14 cellular contexts compared by ENCODE assay signal in genomic region chr17:32929288-32929574, GRCh38. TPM values are rescaled to one million over a fixed set of nuclear protein-coding genes. Genes with fewer than 3 reads are reported as not detected.
DNase-seq lines count a peak whose midpoint lies in the region; ATAC-seq and TF ChIP-seq lines count a peak whose summit lies in the region.
"Had no signal": no experiment of that assay in that cellular context is flagged by ENCODE, and none has a peak within 500 bp of the region (broad histone marks: within the 10 kb centered on the region; RNA-seq: fewer than 3 reads in every experiment).

No MANE protein-coding gene starts in this region.

- H3K9ac ChIP-seq in Loucy (ENCODE audit: low read depth, low read length, poor library complexity, severe bottlenecking) = no peak overlapping the region

- H3K4me1 ChIP-seq in A673 (ENCODE audit: insufficient read depth, low read length, poor library complexity, severe bottlenecking) (no peaks in the 10 kb centered on the region), Loucy (ENCODE audit: insufficient read depth, low read length, poor library complexity, severe bottlenecking) (no peaks in the 10 kb centered on the region), esophagus squamous epithelium (peaks cover 4 to 29% (median 9%) of the 10 kb centered on the region in 3 donors)

- intact Hi-C loops in A673 (cut with micrococcal nuclease; ENCODE audit: unreplicated experiment) (no loop called here), esophagus squamous epithelium (cut with DNase I) (no loop called here)

- no peaks in the 10 kb centered on the region for H3K9me2 ChIP-seq in Loucy (replicated peaks; ENCODE audit: low read depth, low read length)

- H3K4me3 Mint-ChIP-seq in neural crest cell = no peak overlapping the region
- H3K4me3 Mint-ChIP-seq: activated CD4-positive, alpha-beta T cell treated with anti-CD3 and anti-CD28 coated beads, Interleukin-2, amount 10 ng/mL, durations not matched to agents 24 days and 14 days; CD4-positive, alpha-beta T cell had no signal

- in situ Hi-C loops in KBM-7 (cut with MboI; ENCODE audit: low pct_unique_long_range_greater_than_20kb, low sequenced_read_pairs) = no loop called here

- H3K36me3 ChIP-seq in A673 (ENCODE audit: insufficient read depth, low read length, poor library complexity, severe bottlenecking) (no peaks in the 10 kb centered on the region), Loucy (ENCODE audit: insufficient read depth, low read length) (no peaks in the 10 kb centered on the region), esophagus squamous epithelium (peaks cover 0 to 15% (median 0%) of the 10 kb centered on the region in 3 donors)

- CTCF ChIA-PET in A673 (lab: Charles Lee) = interaction anchor here (1.0 kb wide), 1 partner anchor 7 kb away, joined by 4 read pairs; no protein-coding TSS in a partner anchor

- TF ChIP-seq CTCF in A673 (conservative IDR thresholded peaks at IDR 0.05; ENCODE audit: low read depth, low read length) (no peak), Loucy (conservative IDR thresholded peaks at IDR 0.05; ENCODE audit: low read length) (no peak), esophagus squamous epithelium (IDR thresholded peaks at IDR 0.05) (no peak), neural crest cell (conservative IDR thresholded peaks at IDR 0.05) (no peak), GM20000 (IDR thresholded peaks at IDR 0.05; ENCODE audit: extremely low read depth, missing control alignments) (no peak)

- TF ChIP-seq POLR2A in esophagus squamous epithelium (IDR thresholded peaks at IDR 0.05) = no peak

- no peak overlapping the region for H3K27ac Mint-ChIP-seq in neural crest cell (ENCODE audit: unreplicated experiment)
- H3K27ac Mint-ChIP-seq: activated CD4-positive, alpha-beta T cell treated with anti-CD3 and anti-CD28 coated beads, Interleukin-2, amount 10 ng/mL, durations not matched to agents 24 days and 14 days; CD4-positive, alpha-beta T cell had no signal

- H3K9me3 ChIP-seq in A673 (ENCODE audit: low read depth, low read length, poor library complexity, severe bottlenecking) (no peaks in the 10 kb centered on the region), Loucy (ENCODE audit: insufficient read depth, low read depth, low read length) (no peaks in the 10 kb centered on the region), esophagus squamous epithelium (no peaks in the 10 kb centered on the region)

- no peak for DNase-seq in A673 (ENCODE audit: low spot score)
- no peak for DNase-seq in esophagus squamous epithelium (lab: John Stamatoyannopoulos, UW)
- DNase-seq in neural crest cell (ENCODE audit: low read depth, low spot score) = peak; percentile 27
- no peak for DNase-seq in GM20000 (ENCODE audit: low spot score)
- no peak for DNase-seq in SKM-1 treated with dmso at 0.1 percent for 144 hours (lab: John Stamatoyannopoulos, UW; ENCODE audit: unreplicated experiment)
- DNase-seq in KBM-7 = no peak
- DNase-seq: activated CD4-positive, alpha-beta T cell treated with anti-CD3 and anti-CD28 coated beads, Interleukin-2, amount 10 ng/mL, durations not matched to agents 24 days and 14 days; amniotic stem cell; CD4-positive, alpha-beta T cell; NCI-H1105; posterior cingulate gyrus had no signal

- BruUV-seq in A673 (replicated peaks; lab: Mats Ljungman, UMichigan) = no TSS peak

- POLR2A ChIA-PET in A673 (lab: Charles Lee; ENCODE audit: low non-redundant PET) = no interaction called here

- no peaks in the 10 kb centered on the region for H3K27me3 Mint-ChIP-seq in neural crest cell (ENCODE audit: low read depth)

- ATAC-seq in GM21737 (IDR thresholded peaks at IDR 0.05; ENCODE audit: unreplicated experiment) = no peak

- WGBS in esophagus squamous epithelium, 2 donors = 38 to 50% methylated on average over 6 of the region's 6 CpGs

- H3K9me3 Mint-ChIP-seq in neural crest cell = no peaks in the 10 kb centered on the region
- H3K9me3 Mint-ChIP-seq: activated CD4-positive, alpha-beta T cell treated with anti-CD3 and anti-CD28 coated beads, Interleukin-2, amount 10 ng/mL, durations not matched to agents 24 days and 14 days; CD4-positive, alpha-beta T cell had no signal

- no peaks in the 10 kb centered on the region for H3K27me3 ChIP-seq in A673 (replicated peaks; ENCODE audit: insufficient read depth, low read depth, low read length, poor library complexity)
- H3K27me3 ChIP-seq in Loucy (ENCODE audit: insufficient read depth, low read length, poor library complexity, severe bottlenecking) = no peaks in the 10 kb centered on the region
- H3K27me3 ChIP-seq in esophagus squamous epithelium = peaks cover 0 to 21% (median 0%) of the 10 kb centered on the region in 4 donors

- no peak overlapping the region for H3K4me2 ChIP-seq in Loucy (ENCODE audit: low read depth, low read length, poor library complexity, severe bottlenecking)

- H4K20me1 ChIP-seq in Loucy (ENCODE audit: insufficient read depth, low read length, poor library complexity, severe bottlenecking) = no peaks in the 10 kb centered on the region

- H3K4me1 Mint-ChIP-seq in neural crest cell = peaks cover 18% of the 10 kb centered on the region
- H3K4me1 Mint-ChIP-seq: activated CD4-positive, alpha-beta T cell treated with anti-CD3 and anti-CD28 coated beads, Interleukin-2, amount 10 ng/mL, durations not matched to agents 24 days and 14 days had no signal

- H3K27ac ChIP-seq in A673 (ENCODE audit: low read depth, low read length, poor library complexity, severe bottlenecking) (peak overlapping the region; percentile 82), esophagus squamous epithelium (no peak overlapping the region)

- no peaks in the 10 kb centered on the region for H3F3A ChIP-seq in Loucy (ENCODE audit: low read depth)

- peak overlapping the region; percentile 19; the same call in 1 of the 2 replicates for H2AFZ ChIP-seq in Loucy (ENCODE audit: low read length)

- H3K36me3 Mint-ChIP-seq in neural crest cell (ENCODE audit: low read depth) = peaks cover 20% of the 10 kb centered on the region

- H3K4me3 ChIP-seq in A673 (ENCODE audit: low read depth, low read length, poor library complexity, severe bottlenecking) = peak overlapping the region; percentile 62
- H3K4me3 ChIP-seq in Loucy (ENCODE audit: low read length, poor library complexity, severe bottlenecking) = no peak overlapping the region
- peak overlapping the region in 3 of 4 donors; percentile 54 to 83 (median 74) for H3K4me3 ChIP-seq in esophagus squamous epithelium

- no peaks in the 10 kb centered on the region for H3K79me2 ChIP-seq in Loucy (ENCODE audit: insufficient read depth, low read length)

RNA-seq across cellular contexts. Expression of gene TMEM98, which starts 1.3 kb away (rescaled TPM):
- total RNA-seq in A673 (2021) (67.6 and 75.0 TPM in 2 replicates), esophagus squamous epithelium (10 to 100 TPM in 3 of 4 donors, 1 to 10 TPM in 1; 6.4 to 61.4 (median 27.8) TPM), neural crest cell (124 and 133 TPM in 2 replicates)
- total RNA-seq: CD4-positive, alpha-beta T cell; OCI-LY7 had no signal

RNA-seq across cellular contexts. Expression of gene MYO1D, which starts 52.3 kb away (rescaled TPM):
- total RNA-seq in A673 (2021) (10.4 and 12.1 TPM in 2 replicates), esophagus squamous epithelium (10 to 100 TPM; 58.8 to 86.8 (median 64.3) TPM), neural crest cell (9.1 and 11.9 TPM in 2 replicates)
